In the genomic region with DNA sequence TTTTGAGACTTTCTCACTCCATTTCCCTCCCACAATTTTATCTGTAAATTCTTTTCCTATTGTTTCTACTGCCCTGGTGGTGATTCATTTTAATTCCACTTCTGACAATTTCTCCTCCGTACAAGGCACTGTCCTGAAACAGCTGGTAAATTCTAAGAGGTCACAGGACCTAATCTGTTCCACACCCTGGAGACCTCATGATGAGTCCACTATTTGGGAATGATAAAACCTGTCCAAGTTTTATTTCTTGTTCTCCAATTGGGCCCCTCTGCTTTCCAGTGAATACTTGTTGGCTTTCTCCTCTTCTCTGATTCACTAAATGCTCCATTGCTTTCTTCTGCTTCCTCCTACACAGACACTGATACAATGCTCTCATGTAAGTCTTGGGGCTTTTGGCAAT, we compare ENCODE assay signal across 21 cellular contexts.
A peak's percentile ranks its signal among the peaks of the same experiment; 100 is the strongest.
DNase-seq lines count a peak whose midpoint lies in the region; ATAC-seq, FAIRE-seq and TF ChIP-seq lines count a peak whose summit lies in the region.
"Had no signal": no experiment of that assay in that cellular context is flagged by ENCODE, and none has a peak within 500 bp of the region (broad histone marks: within the 10 kb centered on the region; RNA-seq: fewer than 3 reads in every experiment).

No MANE protein-coding gene starts in this region.

- H3K27me3 ChIP-seq in heart left ventricle = no peaks in the 10 kb centered on the region
- H3K27me3 ChIP-seq in skeletal muscle satellite cell (ENCODE audit: control insufficient read depth, insufficient read depth, low read length) = no peaks in the 10 kb centered on the region

- H3K9me3 ChIP-seq in heart left ventricle (peaks cover 0 to 16% (median 0%) of the 10 kb centered on the region in 12 donors), skeletal muscle satellite cell (replicated peaks; ENCODE audit: low read length) (no peaks in the 10 kb centered on the region)

- no peak for TF ChIP-seq CTCF in heart left ventricle (IDR thresholded peaks at IDR 0.05)
- no peak for TF ChIP-seq CTCF in foreskin fibroblast (IDR thresholded peaks at IDR 0.05; ENCODE audit: low read depth, low read length)

- intact Hi-C loops in heart left ventricle (cut with DNase I) (no loop called here), cardiac septum (cut with DNase I) (no loop called here)

- FAIRE-seq in RCC 7860 (lab: Jason Lieb, UNC) = peak; percentile 95
- FAIRE-seq: A549 had no signal

- H3K36me3 ChIP-seq in heart left ventricle (no peaks in the 10 kb centered on the region), skeletal muscle satellite cell (ENCODE audit: insufficient read depth, low read length) (no peaks in the 10 kb centered on the region)

- H3K27ac Mint-ChIP-seq in activated CD8-positive, alpha-beta memory T cell treated with anti-CD3 and anti-CD28 coated beads, Interleukin-2, amount 10 ng/mL, durations not matched to agents 7 days and 5 days = no peak overlapping the region
- H3K27ac Mint-ChIP-seq: activated CD8-positive, alpha-beta T cell treated with anti-CD3 and anti-CD28 coated beads, Interleukin-2, amount 10 ng/mL, durations not matched to agents 7 days and 5 days; activated naive CD4-positive, alpha-beta T cell treated with anti-CD3 and anti-CD28 coated beads, Interleukin-2, amount 10 ng/mL, durations not matched to agents 7 days and 5 days; progenitor cell of endocrine pancreas; WTC11 had no signal

- no peak for TF ChIP-seq POLR2A in heart left ventricle (IDR thresholded peaks at IDR 0.05)

- H3K4me1 ChIP-seq in heart left ventricle = no peaks in the 10 kb centered on the region
- H3K4me1 ChIP-seq in skeletal muscle satellite cell (ENCODE audit: control insufficient read depth, insufficient read depth, low read length) = peaks cover 15% of the 10 kb centered on the region
- H3K4me1 ChIP-seq: A549 had no signal

- no peak overlapping the region for H3K4me3 Mint-ChIP-seq in activated CD8-positive, alpha-beta memory T cell treated with anti-CD3 and anti-CD28 coated beads, Interleukin-2, amount 10 ng/mL, durations not matched to agents 7 days and 5 days
- H3K4me3 Mint-ChIP-seq: activated CD8-positive, alpha-beta T cell treated with anti-CD3 and anti-CD28 coated beads, Interleukin-2, amount 10 ng/mL, durations not matched to agents 7 days and 5 days; activated naive CD4-positive, alpha-beta T cell treated with anti-CD3 and anti-CD28 coated beads, Interleukin-2, amount 10 ng/mL, durations not matched to agents 7 days and 5 days; neural crest cell; WTC11 had no signal

- peaks cover 8% of the 10 kb centered on the region for H3K9me3 Mint-ChIP-seq in activated CD8-positive, alpha-beta memory T cell treated with anti-CD3 and anti-CD28 coated beads, Interleukin-2, amount 10 ng/mL, durations not matched to agents 7 days and 5 days (ENCODE audit: low read depth)
- H3K9me3 Mint-ChIP-seq: activated naive CD4-positive, alpha-beta T cell treated with anti-CD3 and anti-CD28 coated beads, Interleukin-2, amount 10 ng/mL, durations not matched to agents 7 days and 5 days; neural crest cell had no signal

- peak overlapping the region; percentile 38 for H3K4me2 ChIP-seq in skeletal muscle satellite cell (ENCODE audit: low read length)
- H3K4me2 ChIP-seq: A549 had no signal

- no peak overlapping the region for H3K4me3 ChIP-seq in heart left ventricle
- H3K4me3 ChIP-seq in foreskin fibroblast (ENCODE audit: low read depth in 1 of 2, low read length in 2 of 2) = no peak overlapping the region
- peak overlapping the region; percentile 5 for H3K4me3 ChIP-seq in skeletal muscle satellite cell (ENCODE audit: low read length)
- H3K4me3 ChIP-seq: A549 had no signal

- H3K36me3 Mint-ChIP-seq in activated CD8-positive, alpha-beta memory T cell treated with anti-CD3 and anti-CD28 coated beads, Interleukin-2, amount 10 ng/mL, durations not matched to agents 7 days and 5 days = peaks cover 2% of the 10 kb centered on the region
- H3K36me3 Mint-ChIP-seq: activated naive CD4-positive, alpha-beta T cell treated with anti-CD3 and anti-CD28 coated beads, Interleukin-2, amount 10 ng/mL, durations not matched to agents 7 days and 5 days had no signal

- H3K9ac ChIP-seq in skeletal muscle satellite cell (ENCODE audit: low read depth, low read length) = peak overlapping the region; percentile 65

- peak; percentile 42 to 95 (median 68) for ATAC-seq in heart left ventricle
- no peak for ATAC-seq in activated CD8-positive, alpha-beta memory T cell treated with anti-CD3 and anti-CD28 coated beads, Interleukin-2, amount 10 ng/mL, durations not matched to agents 7 days and 5 days
- ATAC-seq in GM19324 (IDR thresholded peaks at IDR 0.05; ENCODE audit: low FRiP score, unreplicated experiment) = no peak
- ATAC-seq: A549; activated CD8-positive, alpha-beta T cell treated with anti-CD3 and anti-CD28 coated beads, Interleukin-2, amount 10 ng/mL, durations not matched to agents 7 days and 5 days; WTC11 had no signal

- CTCF ChIA-PET in activated CD8-positive, alpha-beta memory T cell treated with anti-CD3 and anti-CD28 coated beads, Interleukin-2, amount 10 ng/mL, durations not matched to agents 7 days and 5 days (lab: Charles Lee) = interaction anchor here (0.9 kb wide), 1 partner anchor 10 kb away, joined by 3 read pairs; no protein-coding TSS in a partner anchor

- peaks cover 13% of the 10 kb centered on the region for H3K27me3 Mint-ChIP-seq in activated CD8-positive, alpha-beta memory T cell treated with anti-CD3 and anti-CD28 coated beads, Interleukin-2, amount 10 ng/mL, durations not matched to agents 7 days and 5 days
- H3K27me3 Mint-ChIP-seq: progenitor cell of endocrine pancreas had no signal

- DNase-seq in heart left ventricle (no peak), cardiac septum (ENCODE audit: low spot score) (no peak), RCC 7860 (ENCODE audit: low spot score) (peak; percentile 92), foreskin fibroblast (peak; percentile 38 to 71), HuH-7 (ENCODE audit: low spot score) (no peak)
- DNase-seq in activated CD8-positive, alpha-beta memory T cell treated with anti-CD3 and anti-CD28 coated beads, Interleukin-2, amount 10 ng/mL, durations not matched to agents 7 days and 5 days = no peak
- DNase-seq: activated CD8-positive, alpha-beta T cell treated with anti-CD3 and anti-CD28 coated beads, Interleukin-2, amount 10 ng/mL, durations not matched to agents 7 days and 5 days; activated naive CD4-positive, alpha-beta T cell treated with anti-CD3 and anti-CD28 coated beads, Interleukin-2, amount 10 ng/mL, durations not matched to agents 7 days and 5 days; activated T-cell treated with anti-CD3 and anti-CD28 coated beads, Interleukin-2, amount 50 U/mL, for 48 hours; cortex of kidney; DND-41; GOT3; NCI-H1417; NCI-H69; T-helper 2 cell had no signal

- 34 to 58% (median 51%) methylated on average over 1 of the region's 1 CpG for WGBS in heart left ventricle, 4 donors

- H3K27ac ChIP-seq in heart left ventricle = no peak overlapping the region
- H3K27ac ChIP-seq: A549 had no signal

- no peaks in the 10 kb centered on the region for H3K4me1 Mint-ChIP-seq in activated CD8-positive, alpha-beta memory T cell treated with anti-CD3 and anti-CD28 coated beads, Interleukin-2, amount 10 ng/mL, durations not matched to agents 7 days and 5 days
- H3K4me1 Mint-ChIP-seq: activated naive CD4-positive, alpha-beta T cell treated with anti-CD3 and anti-CD28 coated beads, Interleukin-2, amount 10 ng/mL, durations not matched to agents 7 days and 5 days; neural crest cell; WTC11 had no signal

Comparison
In these comparisons a context has a peak if more than half of its experiments do, and no peak if none do; other contexts are left out.
1. ATAC-seq: peak in heart left ventricle (4 of 4); none in activated CD8-positive, alpha-beta memory T cell treated with anti-CD3 and anti-CD28 coated beads, Interleukin-2, amount 10 ng/mL, durations not matched to agents 7 days and 5 days (single experiment) and GM19324 (single experiment).
2. DNase-seq: peak in RCC 7860 (single experiment) and foreskin fibroblast (2 of 2); none in heart left ventricle (0 of 5), cardiac septum (single experiment), activated CD8-positive, alpha-beta memory T cell treated with anti-CD3 and anti-CD28 coated beads, Interleukin-2, amount 10 ng/mL, durations not matched to agents 7 days and 5 days (single experiment) and HuH-7 (single experiment).